Comparison of ENCODE assay signal across 28 cellular contexts in the genomic region with DNA sequence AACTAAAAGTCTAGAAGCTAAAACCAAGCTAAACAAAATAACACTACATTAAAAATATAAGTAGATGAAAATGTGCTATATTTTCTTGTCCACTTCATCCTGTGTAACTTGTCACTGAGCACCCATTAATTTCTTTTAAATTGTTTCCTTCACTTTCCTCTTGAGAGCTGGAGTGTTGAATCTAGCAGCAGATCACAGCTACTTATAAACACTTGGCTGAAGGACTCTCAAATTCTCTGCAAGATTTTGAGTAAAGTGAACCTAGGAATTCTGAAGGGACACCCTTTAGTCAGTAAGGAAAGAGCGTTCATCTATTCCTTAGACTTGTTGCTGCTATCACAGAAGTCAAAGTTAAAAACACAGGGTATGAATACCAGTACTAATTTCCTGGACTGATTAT.
"Had no signal": no experiment of that assay in that cellular context is flagged by ENCODE, and none has a peak within 500 bp of the region (broad histone marks: within the 10 kb centered on the region; RNA-seq: fewer than 3 reads in every experiment).

No MANE protein-coding gene starts in this region.

- H3K9me3 ChIP-seq: ascending aorta, breast epithelium, colonic mucosa had no signal

- H3K9me3 Mint-ChIP-seq: brain, endodermal cell had no signal

- DNase-seq: activated CD4-positive, alpha-beta memory T cell treated with anti-CD3 and anti-CD28 coated beads for 36 hours; activated CD4-positive, alpha-beta T cell treated with anti-CD3 and anti-CD28 coated beads for 36 hours; activated CD4-positive, alpha-beta T cell treated with anti-CD3 and anti-CD28 coated beads, Interleukin-2, amount 10 ng/mL, durations not matched to agents 24 days and 14 days; activated CD4-positive, CD25-positive, alpha-beta regulatory T cell; activated CD4-positive, CD25-positive, alpha-beta regulatory T cell treated with anti-CD3 and anti-CD28 coated beads, Interleukin-2, amount 50 U/mL, for 72 hours; activated CD8-positive, alpha-beta memory T cell treated with anti-CD3 and anti-CD28 coated beads, Interleukin-2, amount 50 U/mL, for 48 hours; activated CD8-positive, alpha-beta T cell treated with anti-CD3 and anti-CD28 coated beads, Interleukin-2, amount 10 ng/mL, durations not matched to agents 7 days and 5 days; activated gamma-delta T cell; activated naive CD4-positive, alpha-beta T cell; activated naive CD4-positive, alpha-beta T cell treated with anti-CD3 and anti-CD28 coated beads, Interleukin-2, amount 10 ng/mL, durations not matched to agents 7 days and 5 days; activated naive CD8-positive, alpha-beta T cell treated with anti-CD3 and anti-CD28 coated beads, Interleukin-2, amount 10 ng/mL, durations not matched to agents 7 days and 5 days; activated T-cell treated with anti-CD3 and anti-CD28 coated beads for 4 hours; activated T-cell treated with anti-CD3 and anti-CD28 coated beads, Interleukin-2, amount 50 U/mL, for 24 hours; activated T-cell treated with anti-CD3 and anti-CD28 coated beads, Interleukin-2, amount 50 U/mL, for 72 hours; central memory CD4-positive, alpha-beta T cell; cerebellar nuclear complex; colonic mucosa; effector memory CD4-positive, alpha-beta T cell; endodermal cell; foreskin fibroblast; head of caudate nucleus; T-helper 2 cell had no signal

- H3K27me3 Mint-ChIP-seq: activated CD4-positive, alpha-beta memory T cell treated with anti-CD3 and anti-CD28 coated beads for 36 hours; activated CD4-positive, alpha-beta T cell treated with anti-CD3 and anti-CD28 coated beads for 36 hours; activated CD4-positive, alpha-beta T cell treated with anti-CD3 and anti-CD28 coated beads, Interleukin-2, amount 10 ng/mL, durations not matched to agents 24 days and 14 days; activated naive CD4-positive, alpha-beta T cell treated with anti-CD3 and anti-CD28 coated beads, Interleukin-2, amount 10 ng/mL, durations not matched to agents 7 days and 5 days; activated naive CD8-positive, alpha-beta T cell treated with anti-CD3 and anti-CD28 coated beads, Interleukin-2, amount 10 ng/mL, durations not matched to agents 7 days and 5 days; activated T-cell treated with anti-CD3 and anti-CD28 coated beads, Interleukin-2, amount 50 U/mL, for 24 hours; brain had no signal

- H3K4me3 Mint-ChIP-seq: activated CD4-positive, alpha-beta memory T cell treated with anti-CD3 and anti-CD28 coated beads for 36 hours; activated CD4-positive, alpha-beta T cell treated with anti-CD3 and anti-CD28 coated beads for 36 hours; activated CD4-positive, alpha-beta T cell treated with anti-CD3 and anti-CD28 coated beads, Interleukin-2, amount 10 ng/mL, durations not matched to agents 24 days and 14 days; activated CD8-positive, alpha-beta T cell treated with anti-CD3 and anti-CD28 coated beads, Interleukin-2, amount 10 ng/mL, durations not matched to agents 7 days and 5 days; activated naive CD4-positive, alpha-beta T cell treated with anti-CD3 and anti-CD28 coated beads, Interleukin-2, amount 10 ng/mL, durations not matched to agents 7 days and 5 days; activated naive CD8-positive, alpha-beta T cell treated with anti-CD3 and anti-CD28 coated beads, Interleukin-2, amount 10 ng/mL, durations not matched to agents 7 days and 5 days; activated T-cell treated with anti-CD3 and anti-CD28 coated beads, Interleukin-2, amount 50 U/mL, for 24 hours; activated T-cell treated with anti-CD3 and anti-CD28 coated beads, Interleukin-2, amount 50 U/mL, for 72 hours; brain; endodermal cell had no signal

- H3K36me3 Mint-ChIP-seq: activated CD4-positive, alpha-beta memory T cell treated with anti-CD3 and anti-CD28 coated beads for 36 hours; activated naive CD4-positive, alpha-beta T cell treated with anti-CD3 and anti-CD28 coated beads, Interleukin-2, amount 10 ng/mL, durations not matched to agents 7 days and 5 days; activated naive CD4-positive, alpha-beta T cell treated with anti-CD3 and anti-CD28 coated beads, Interleukin-2, amount 50 U/mL, for 72 hours; activated naive CD8-positive, alpha-beta T cell treated with anti-CD3 and anti-CD28 coated beads, Interleukin-2, amount 10 ng/mL, durations not matched to agents 7 days and 5 days; brain had no signal

- H3K36me3 ChIP-seq: ascending aorta, breast epithelium, cardiac muscle cell, colonic mucosa had no signal

- H3K4me3 ChIP-seq: ascending aorta, breast epithelium, cardiac muscle cell, colonic mucosa had no signal

- H3K4me1 ChIP-seq: ascending aorta, breast epithelium, colonic mucosa had no signal

- H3K27me3 ChIP-seq: ascending aorta, breast epithelium, cardiac muscle cell, colonic mucosa had no signal

- H3K27ac ChIP-seq: ascending aorta, breast epithelium, cardiac muscle cell, colonic mucosa had no signal

- H3K27ac Mint-ChIP-seq: activated CD4-positive, alpha-beta memory T cell treated with anti-CD3 and anti-CD28 coated beads for 36 hours; activated CD4-positive, alpha-beta T cell treated with anti-CD3 and anti-CD28 coated beads for 36 hours; activated CD4-positive, alpha-beta T cell treated with anti-CD3 and anti-CD28 coated beads, Interleukin-2, amount 10 ng/mL, durations not matched to agents 24 days and 14 days; activated CD8-positive, alpha-beta T cell treated with anti-CD3 and anti-CD28 coated beads, Interleukin-2, amount 10 ng/mL, durations not matched to agents 7 days and 5 days; activated naive CD4-positive, alpha-beta T cell treated with anti-CD3 and anti-CD28 coated beads, Interleukin-2, amount 10 ng/mL, durations not matched to agents 7 days and 5 days; activated naive CD4-positive, alpha-beta T cell treated with anti-CD3 and anti-CD28 coated beads, Interleukin-2, amount 50 U/mL, for 72 hours; activated naive CD8-positive, alpha-beta T cell treated with anti-CD3 and anti-CD28 coated beads, Interleukin-2, amount 10 ng/mL, durations not matched to agents 7 days and 5 days; activated T-cell treated with anti-CD3 and anti-CD28 coated beads, Interleukin-2, amount 50 U/mL, for 24 hours; activated T-cell treated with anti-CD3 and anti-CD28 coated beads, Interleukin-2, amount 50 U/mL, for 72 hours; brain; endodermal cell had no signal

- H3K4me1 Mint-ChIP-seq: activated CD4-positive, alpha-beta T cell treated with anti-CD3 and anti-CD28 coated beads for 36 hours; activated CD4-positive, alpha-beta T cell treated with anti-CD3 and anti-CD28 coated beads, Interleukin-2, amount 10 ng/mL, durations not matched to agents 24 days and 14 days; activated naive CD4-positive, alpha-beta T cell treated with anti-CD3 and anti-CD28 coated beads, Interleukin-2, amount 10 ng/mL, durations not matched to agents 7 days and 5 days; activated naive CD8-positive, alpha-beta T cell treated with anti-CD3 and anti-CD28 coated beads, Interleukin-2, amount 10 ng/mL, durations not matched to agents 7 days and 5 days; brain had no signal

- ATAC-seq: activated CD4-positive, alpha-beta T cell treated with anti-CD3 and anti-CD28 coated beads for 36 hours; activated CD8-positive, alpha-beta T cell treated with anti-CD3 and anti-CD28 coated beads, Interleukin-2, amount 10 ng/mL, durations not matched to agents 7 days and 5 days; activated naive CD4-positive, alpha-beta T cell treated with anti-CD3 and anti-CD28 coated beads, Interleukin-2, amount 50 U/mL, for 72 hours; activated T-cell treated with anti-CD3 and anti-CD28 coated beads, Interleukin-2, amount 50 U/mL, for 72 hours; esophagus mucosa had no signal
